ENCODE assay signal across 8 cellular contexts in the genomic region with DNA sequence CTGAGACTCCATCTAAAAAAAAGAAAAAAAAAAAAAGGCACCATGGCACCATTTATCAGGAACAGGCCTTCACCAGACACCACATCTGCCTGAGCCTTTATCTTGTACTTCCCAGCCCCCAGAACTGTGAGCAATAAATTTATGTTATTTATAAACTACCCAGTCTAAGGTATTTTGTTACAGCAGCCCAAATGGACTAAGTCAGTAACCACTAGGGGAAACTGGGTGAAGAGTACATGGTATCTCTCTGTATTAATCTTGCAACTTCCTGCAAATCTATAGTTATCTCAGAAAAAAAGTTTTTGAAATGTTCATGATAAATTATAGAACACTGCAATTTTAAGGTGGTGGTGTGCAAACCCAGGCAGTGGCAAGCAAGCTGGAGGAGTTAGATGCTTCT.
"Had no signal": no experiment of that assay in that cellular context is flagged by ENCODE, and none has a peak within 500 bp of the region (broad histone marks: within the 10 kb centered on the region; RNA-seq: fewer than 3 reads in every experiment).

No MANE protein-coding gene starts in this region.

- H3K9ac ChIP-seq: GM23248 had no signal

- H3K4me3 ChIP-seq: GM23248, HAP-1 had no signal

- H2AFZ ChIP-seq: GM23248 had no signal

- H3K9me3 ChIP-seq: HAP-1 had no signal

- H3K27ac ChIP-seq: GM23248 had no signal

- FAIRE-seq: HTR-8/SVneo had no signal

- DNase-seq: GM23248, GOT3, H7, IMR-90, KBM-7 had no signal

- ATAC-seq: HCT116 had no signal

- H3K36me3 ChIP-seq: HAP-1 had no signal
